Comparison of ENCODE assay signal across 13 cellular contexts in genomic region chr1:236175642-236176336, GRCh38. TPM values are rescaled to one million over a fixed set of nuclear protein-coding genes. Genes with fewer than 3 reads are reported as not detected.
DNase-seq lines count a peak whose midpoint lies in the region; ATAC-seq, FAIRE-seq and TF ChIP-seq lines count a peak whose summit lies in the region.
"Had no signal": no experiment of that assay in that cellular context is flagged by ENCODE, and none has a peak within 500 bp of the region (broad histone marks: within the 10 kb centered on the region; RNA-seq: fewer than 3 reads in every experiment).

No MANE protein-coding gene starts in this region.

- no peak overlapping the region for H3K4ac ChIP-seq in H1 (replicated peaks; ENCODE audit: insufficient read length, low read depth, low read length)

- H4K20me1 ChIP-seq in H1 (replicated peaks in 1 of 2; ENCODE audit: control insufficient read depth in 1 of 2, insufficient read depth in 2 of 2, low read length in 2 of 2): no peaks in the 10 kb centered on the region

- H3K27ac ChIP-seq in H1 (ENCODE audit: low read depth, low read length): no peak overlapping the region
- H3K27ac ChIP-seq: parathyroid adenoma had no signal

- no peak overlapping the region for H3K23ac ChIP-seq in H1 (ENCODE audit: insufficient read length)

- H4K5ac ChIP-seq in H1 (ENCODE audit: insufficient read length, low read depth, low read length): no peak overlapping the region

- H2AK5ac ChIP-seq in H1 (ENCODE audit: low read depth, low read length): no peak overlapping the region

- H3K27ac Mint-ChIP-seq in activated CD8-positive, alpha-beta memory T cell treated with anti-CD3 and anti-CD28 coated beads, Interleukin-2, amount 10 ng/mL, durations not matched to agents 7 days and 5 days: no peak overlapping the region

- no peak overlapping the region for H2BK120ac ChIP-seq in H1 (replicated peaks; ENCODE audit: low read depth, low read length)

- H3K23me2 ChIP-seq in H1 (ENCODE audit: low read depth, low read length): no peaks in the 10 kb centered on the region; the same call in 1 of the 2 replicates

- TF ChIP-seq POLR2A in H1 (IDR thresholded peaks at IDR 0.05; ENCODE audit: control extremely low read depth in 1 of 2, low read depth in 2 of 2, low read length in 2 of 2): no peak

- H3K27me3 Mint-ChIP-seq in activated CD8-positive, alpha-beta memory T cell treated with anti-CD3 and anti-CD28 coated beads, Interleukin-2, amount 10 ng/mL, durations not matched to agents 7 days and 5 days: no peaks in the 10 kb centered on the region

- no peak overlapping the region for H4K91ac ChIP-seq in H1 (replicated peaks; ENCODE audit: insufficient read length, low read length)

- no peak for FAIRE-seq in H1 (lab: Jason Lieb, UNC)

- H3K36me3 ChIP-seq in H1 (ENCODE audit: control insufficient read depth in 2 of 4, insufficient read depth in 4 of 4, low read length in 3 of 4): peaks cover 0 to 4% (median 0%) of the 10 kb centered on the region in 4 experiments; a peak in 1 of 8 replicates

- no peaks in the 10 kb centered on the region for H3K9me3 ChIP-seq in H1 (ENCODE audit: insufficient read depth in 2 of 2, low read depth in 1 of 2, low read length in 1 of 2)

- H2BK15ac ChIP-seq in H1 (ENCODE audit: low read length): no peak overlapping the region

- no peaks in the 10 kb centered on the region; the same call in 1 of the 2 replicates for H3K79me1 ChIP-seq in H1 (ENCODE audit: low read depth, low read length)

- H3K4me3 ChIP-seq in H1 (ENCODE audit: extremely low read depth in 1 of 4, insufficient read depth in 2 of 4, low read depth in 3 of 4, low read length in 4 of 4): no peak overlapping the region
- no peak overlapping the region for H3K4me3 ChIP-seq in foreskin fibroblast (ENCODE audit: low read depth in 1 of 2, low read length in 2 of 2)

- POLR2A ChIA-PET in H1 (lab: Charles Lee; ENCODE audit: partially characterized antibody): no interaction called here

- H3K79me2 ChIP-seq in H1 (ENCODE audit: control insufficient read depth in 1 of 2, insufficient read depth in 2 of 2, low read length in 2 of 2): no peaks in the 10 kb centered on the region
- H3K79me2 ChIP-seq: parathyroid adenoma had no signal

- no peak overlapping the region for H2BK5ac ChIP-seq in H1 (ENCODE audit: low read depth, low read length)

- DNase-seq in GM13976 (ENCODE audit: low spot score) (peak; percentile 55), H1 (ENCODE audit: low read depth in 1 of 2, low spot score in 2 of 2) (no peak), DMS53 treated with DMSO at 0.1 percent for 48 hours (lab: John Stamatoyannopoulos, UW; ENCODE audit: unreplicated experiment) (no peak), NCI-H146 treated with DMSO at 0.1 percent for 48 hours (lab: John Stamatoyannopoulos, UW; ENCODE audit: unreplicated experiment) (no peak), foreskin fibroblast (no peak)
- no peak for DNase-seq in activated CD8-positive, alpha-beta memory T cell treated with anti-CD3 and anti-CD28 coated beads, Interleukin-2, amount 10 ng/mL, durations not matched to agents 7 days and 5 days
- DNase-seq: activated T-cell treated with anti-CD3 and anti-CD28 coated beads, Interleukin-2, amount 50 U/mL, for 4 hours; central memory CD4-positive, alpha-beta T cell; NCI-H187; stimulated activated CD4-positive, alpha-beta T cell treated with anti-CD3 and anti-CD28 coated beads, Interleukin-4, amount 100 ng/mL, for 4 hours had no signal

- no peak overlapping the region for H2AFZ ChIP-seq in H1 (ENCODE audit: low read length)
- H2AFZ ChIP-seq: parathyroid adenoma had no signal

- no peak overlapping the region for H3K4me2 ChIP-seq in H1 (ENCODE audit: insufficient read depth in 1 of 2, low read depth in 2 of 2, low read length in 2 of 2)

- H2BK20ac ChIP-seq in H1 (ENCODE audit: low read length): no peak overlapping the region

- TF ChIP-seq CTCF in GM13976 (IDR thresholded peaks at IDR 0.05; ENCODE audit: borderline replicate concordance, control extremely low read depth, extremely low read depth, insufficient read depth, missing control alignments) (no peak), H1 (IDR thresholded peaks at IDR 0.05; ENCODE audit: control extremely low read depth in 1 of 3, insufficient read depth in 1 of 3, low read depth in 1 of 3, low read length in 3 of 3) (no peak), foreskin fibroblast (IDR thresholded peaks at IDR 0.05; ENCODE audit: low read depth, low read length) (no peak)

- H3K4me1 ChIP-seq in H1 (replicated peaks in 1 of 4; ENCODE audit: control insufficient read depth in 3 of 4, insufficient read depth in 4 of 4, low read length in 3 of 4): peaks cover 0 to 4% (median under 1%) of the 10 kb centered on the region in 4 experiments; a peak in 2 of 7 replicates
- H3K4me1 ChIP-seq: parathyroid adenoma had no signal

- no peaks in the 10 kb centered on the region for H3K9me3 Mint-ChIP-seq in activated CD8-positive, alpha-beta memory T cell treated with anti-CD3 and anti-CD28 coated beads, Interleukin-2, amount 10 ng/mL, durations not matched to agents 7 days and 5 days (ENCODE audit: low read depth)
- H3K9me3 Mint-ChIP-seq: activated T-cell treated with anti-CD3 and anti-CD28 coated beads, Interleukin-2, amount 50 U/mL, for 4 hours had no signal

- H2BK12ac ChIP-seq in H1 (ENCODE audit: low read depth, low read length): no peak overlapping the region

- H3K18ac ChIP-seq in H1 (ENCODE audit: extremely low read depth, low read length): no peak overlapping the region

- 83% methylated on average over 12 of the region's 12 CpGs; no CpG with 5 or more reads in 1 of the 2 experiments for WGBS in H1 (ENCODE audit: extremely low coverage in 1 of 2, insufficient coverage in 1 of 2, insufficient read length in 1 of 2, insufficient replicate concordance in 2 of 2, low coverage in 1 of 2, low lambda C conversion rate in 2 of 2, missing lambda C conversion rate in 1 of 2), 2 experiments

- no peaks in the 10 kb centered on the region for H3K27me3 ChIP-seq in H1 (replicated peaks in 1 of 4; ENCODE audit: control insufficient read depth in 3 of 4, extremely low read depth in 1 of 4, insufficient read depth in 3 of 4, low read length in 3 of 4)

- ATAC-seq in GM19468 (IDR thresholded peaks at IDR 0.05; ENCODE audit: extremely low read depth, unreplicated experiment) (peak; percentile 68), HG03066 (IDR thresholded peaks at IDR 0.05; ENCODE audit: low read depth, unreplicated experiment) (peak; percentile 72)
- ATAC-seq in activated CD8-positive, alpha-beta memory T cell treated with anti-CD3 and anti-CD28 coated beads, Interleukin-2, amount 10 ng/mL, durations not matched to agents 7 days and 5 days: no peak
- ATAC-seq: activated T-cell treated with anti-CD3 and anti-CD28 coated beads, Interleukin-2, amount 50 U/mL, for 4 hours had no signal

- no peak overlapping the region for H3K56ac ChIP-seq in H1 (replicated peaks; ENCODE audit: insufficient read length, low read depth, low read length)

- in situ Hi-C loops in GM13976 (cut with MboI; ENCODE audit: low sequenced_read_pairs, unreplicated experiment): no loop called here

- no peak for TF ChIP-seq RAD21 in H1 (IDR thresholded peaks at IDR 0.05 in 1 of 2, conservative IDR thresholded peaks at IDR 0.05 in 1 of 2; ENCODE audit: low read depth in 2 of 2, low read length in 2 of 2)

- H4K8ac ChIP-seq in H1 (ENCODE audit: extremely low read depth, insufficient read depth, low read length): peak overlapping the region; percentile 5; the same call in 1 of the 2 replicates

- no peak overlapping the region for H3K4me3 Mint-ChIP-seq in activated CD8-positive, alpha-beta memory T cell treated with anti-CD3 and anti-CD28 coated beads, Interleukin-2, amount 10 ng/mL, durations not matched to agents 7 days and 5 days
- H3K4me3 Mint-ChIP-seq: activated T-cell treated with anti-CD3 and anti-CD28 coated beads, Interleukin-2, amount 50 U/mL, for 4 hours had no signal

- H3K14ac ChIP-seq in H1 (ENCODE audit: insufficient read length): no peak overlapping the region

- peaks cover 2% of the 10 kb centered on the region for H3K36me3 Mint-ChIP-seq in activated CD8-positive, alpha-beta memory T cell treated with anti-CD3 and anti-CD28 coated beads, Interleukin-2, amount 10 ng/mL, durations not matched to agents 7 days and 5 days

- no peak for TF ChIP-seq EP300 in H1 (IDR thresholded peaks at IDR 0.05; ENCODE audit: borderline replicate concordance in 1 of 2, low read depth in 2 of 2, low read length in 2 of 2)

- H3K4me1 Mint-ChIP-seq in activated CD8-positive, alpha-beta memory T cell treated with anti-CD3 and anti-CD28 coated beads, Interleukin-2, amount 10 ng/mL, durations not matched to agents 7 days and 5 days: no peaks in the 10 kb centered on the region

- H3K9ac ChIP-seq in H1 (replicated peaks in 1 of 4; ENCODE audit: extremely low read depth in 1 of 4, low read depth in 3 of 4, low read length in 3 of 4): no peak overlapping the region
- H3K9ac ChIP-seq: parathyroid adenoma had no signal

- CTCF ChIA-PET in H1 (lab: Charles Lee; ENCODE audit: partially characterized antibody): interaction anchor here (0.8 kb wide), 1 partner anchor 294 kb away, joined by 3 read pairs; no protein-coding TSS in a partner anchor
- CTCF ChIA-PET in activated CD8-positive, alpha-beta memory T cell treated with anti-CD3 and anti-CD28 coated beads, Interleukin-2, amount 10 ng/mL, durations not matched to agents 7 days and 5 days (lab: Charles Lee): interaction anchor here (0.5 kb wide), 1 partner anchor 216 kb away, joined by 3 read pairs; no protein-coding TSS in a partner anchor

TF ChIP-seq in H1, 55 proteins besides CTCF, POLR2A, EP300 and RAD21 (continues in another document):
- no peak for TF ChIP-seq NRF1 (IDR thresholded peaks at IDR 0.05; ENCODE audit: low read depth, low read length)
- TF ChIP-seq SIRT6 (IDR thresholded peaks at IDR 0.05; ENCODE audit: low read length): no peak
- no peak for TF ChIP-seq ZNF274 (IDR thresholded peaks at IDR 0.05; ENCODE audit: borderline replicate concordance, extremely low read depth, low read length)
- no peak for TF ChIP-seq SP1 (IDR thresholded peaks at IDR 0.05; ENCODE audit: low read depth, low read length)
- TF ChIP-seq SIX5 (IDR thresholded peaks at IDR 0.05; ENCODE audit: low read depth, low read length): no peak

RNA-seq across cellular contexts. Expression of gene GPR137B, which starts 33.5 kb away (rescaled TPM):
- 7.4 and 7.7 TPM in 2 replicates for total RNA-seq in H1 (2021; fragmentation: NEBNext Ultra II Directional; extraction: Animal tissue kit (Norgen Biotek cat#: 25700))
- polyA plus RNA-seq in H1 (2011; rRNA removed): 6.4 and 6.9 TPM in 2 replicates
- 3.8 TPM for polyA plus RNA-seq in H1 (2011; cell fraction: cytosol; rRNA removed)
- polyA plus RNA-seq in H1 (2011; cell fraction: nucleus; rRNA removed): 17.5 TPM
- 4.8 to 6.8 TPM (median 6.4 TPM) in 4 replicates for polyA plus RNA-seq in H1 (2012, experiment 1 of 2)
- polyA plus RNA-seq in H1 (2012, experiment 2 of 2): 2.7 TPM
- polyA plus RNA-seq in H1 (2013, experiment 1 of 2): 7.5 TPM
- polyA plus RNA-seq in H1 (2013, experiment 2 of 2): 8.2 TPM
- 6.5 and 7.5 TPM in 2 replicates for polyA minus RNA-seq in H1 (2011; rRNA and poly(A)+ RNA removed)
- 2.5 TPM for polyA minus RNA-seq in H1 (2011; cell fraction: cytosol; rRNA and poly(A)+ RNA removed)
- 16.5 TPM for polyA minus RNA-seq in H1 (2011; cell fraction: nucleus; rRNA and poly(A)+ RNA removed)
- total RNA-seq in activated CD8-positive, alpha-beta memory T cell treated with anti-CD3 and anti-CD28 coated beads, Interleukin-2, amount 10 ng/mL, durations not matched to agents 7 days and 5 days: 1 to 10 TPM; 6.3 to 9.7 TPM
